37 cellular contexts compared by ENCODE assay signal in genomic region chrX:24198101-24198500, GRCh38.
"Had no signal": no experiment of that assay in that cellular context is flagged by ENCODE, and none has a peak within 500 bp of the region (broad histone marks: within the 10 kb centered on the region; RNA-seq: fewer than 3 reads in every experiment).

No MANE protein-coding gene starts in this region.

- H3K4me3 Mint-ChIP-seq: activated B cell treated with CpG ODN at 0.5 μM for 24 hours; activated CD4-positive, alpha-beta memory T cell treated with anti-CD3 and anti-CD28 coated beads for 36 hours; activated CD4-positive, alpha-beta T cell treated with anti-CD3 and anti-CD28 coated beads, Interleukin-2, amount 10 ng/mL, durations not matched to agents 24 days and 14 days; activated CD8-positive, alpha-beta T cell treated with anti-CD3 and anti-CD28 coated beads for 36 hours; activated naive CD4-positive, alpha-beta T cell treated with anti-CD3 and anti-CD28 coated beads for 36 hours; activated naive CD8-positive, alpha-beta T cell treated with anti-CD3 and anti-CD28 coated beads for 36 hours; activated T-cell treated with anti-CD3 and anti-CD28 coated beads, Interleukin-2, amount 50 U/mL, for 4 hours; activated T-helper 1 cell treated with anti-CD3 and anti-CD28 coated beads, Interleukin-12 subunit alpha, Interleukin-12 subunit beta, Interleukin-2, Interleukin-4 antibody, amounts not matched to agents 30 ng/mL and 10 ng/mL and 1 ng/mL, durations not matched to agents 14 hours and 24 hours and 36 hours; T-helper 2 cell treated with Interferon-gamma antibody and Interleukin-4, amounts not matched to agents 5 μg/mL and 100 μg/mL, for 36 hours had no signal

- H3K36me3 ChIP-seq: adrenal gland, breast epithelium had no signal

- H3K4me1 ChIP-seq: breast epithelium had no signal

- FAIRE-seq: TTC549 had no signal

- H3K27me3 Mint-ChIP-seq: activated B cell treated with CpG ODN at 0.5 μM for 24 hours; activated CD4-positive, alpha-beta memory T cell treated with anti-CD3 and anti-CD28 coated beads for 36 hours; activated CD4-positive, alpha-beta T cell treated with anti-CD3 and anti-CD28 coated beads, Interleukin-2, amount 10 ng/mL, durations not matched to agents 24 days and 14 days; activated CD8-positive, alpha-beta T cell treated with anti-CD3 and anti-CD28 coated beads for 36 hours; activated naive CD8-positive, alpha-beta T cell treated with anti-CD3 and anti-CD28 coated beads for 36 hours; activated T-helper 17 cell treated with anti-CD3 and anti-CD28 coated beads, Interleukin-2, amount 50 U/mL, for 72 hours had no signal

- H3K27me3 ChIP-seq: adrenal gland, body of pancreas, brain microvascular endothelial cell, breast epithelium had no signal

- H3K4me3 ChIP-seq: adrenal gland, body of pancreas, breast epithelium had no signal

- H3K9me3 ChIP-seq: adrenal gland, body of pancreas, breast epithelium had no signal

- H3K27ac Mint-ChIP-seq: activated B cell treated with CpG ODN at 0.5 μM for 24 hours; activated CD4-positive, alpha-beta memory T cell treated with anti-CD3 and anti-CD28 coated beads for 36 hours; activated CD4-positive, alpha-beta T cell treated with anti-CD3 and anti-CD28 coated beads, Interleukin-2, amount 10 ng/mL, durations not matched to agents 24 days and 14 days; activated T-helper 1 cell treated with anti-CD3 and anti-CD28 coated beads, Interleukin-12 subunit alpha, Interleukin-12 subunit beta, Interleukin-2, Interleukin-4 antibody, amounts not matched to agents 30 ng/mL and 10 ng/mL and 1 ng/mL, durations not matched to agents 14 hours and 24 hours and 36 hours; T-helper 1 cell treated with Interleukin-12 subunit alpha and Interleukin-12 subunit beta and Interleukin-4 antibody, amounts not matched to agents 30 μg/mL and 1 μg/mL, for 36 hours had no signal

- DNase-seq: activated B cell treated with CpG ODN at 0.5 μM for 24 hours; activated CD4-positive, alpha-beta memory T cell treated with anti-CD3 and anti-CD28 coated beads for 36 hours; activated CD4-positive, alpha-beta T cell treated with anti-CD3 and anti-CD28 coated beads for 4 hours; activated CD4-positive, alpha-beta T cell treated with anti-CD3 and anti-CD28 coated beads, Interleukin-2, amount 10 ng/mL, durations not matched to agents 24 days and 14 days; activated CD4-positive, alpha-beta T cell treated with anti-CD3 and anti-CD28 coated beads, Interleukin-2, amount 50 U/mL, for 1 hour; activated CD4-positive, alpha-beta T cell treated with anti-CD3 and anti-CD28 coated beads, Interleukin-2, amount 50 U/mL, for 4 hours; activated CD4-positive, CD25-positive, alpha-beta regulatory T cell treated with anti-CD3 and anti-CD28 coated beads, Interleukin-2, amount 50 U/mL, for 72 hours; activated CD8-positive, alpha-beta memory T cell treated with anti-CD3 and anti-CD28 coated beads, Interleukin-2, amount 50 U/mL, for 4 hours; activated CD8-positive, alpha-beta T cell treated with anti-CD3 and anti-CD28 coated beads for 36 hours; activated effector memory CD4-positive, alpha-beta T cell treated with anti-CD3 and anti-CD28 coated beads, Interleukin-2, amount 50 U/mL, for 16 hours; activated gamma-delta T cell treated with Interleukin-2 at 50 U/mL for 16 hours; activated naive CD4-positive, alpha-beta T cell; activated naive CD4-positive, alpha-beta T cell treated with anti-CD3 and anti-CD28 coated beads for 36 hours; activated naive CD4-positive, alpha-beta T cell treated with anti-CD3 and anti-CD28 coated beads, Interleukin-2, amount 50 U/mL, for 16 hours; activated naive CD8-positive, alpha-beta T cell treated with anti-CD3 and anti-CD28 coated beads for 36 hours; activated T-cell treated with anti-CD3 and anti-CD28 coated beads for 4 hours; activated T-cell treated with anti-CD3 and anti-CD28 coated beads, Interleukin-2, amount 50 U/mL, for 1 hour; activated T-cell treated with anti-CD3 and anti-CD28 coated beads, Interleukin-2, amount 50 U/mL, for 4 hours; activated T-cell treated with anti-CD3 and anti-CD28 coated beads, Interleukin-2, amount 50 U/mL, for 72 hours; adrenal gland; amniotic stem cell; aorta; body of pancreas; brain microvascular endothelial cell; central memory CD4-positive, alpha-beta T cell; cerebellar nuclear complex; T-helper 1 cell; T-helper 2 cell; T-helper 9 cell had no signal

- H3K9me3 Mint-ChIP-seq: activated B cell treated with CpG ODN at 0.5 μM for 24 hours; activated CD4-positive, alpha-beta memory T cell treated with anti-CD3 and anti-CD28 coated beads for 36 hours; activated CD4-positive, alpha-beta T cell treated with anti-CD3 and anti-CD28 coated beads, Interleukin-2, amount 10 ng/mL, durations not matched to agents 24 days and 14 days; activated CD8-positive, alpha-beta T cell treated with anti-CD3 and anti-CD28 coated beads for 36 hours; activated naive CD4-positive, alpha-beta T cell treated with anti-CD3 and anti-CD28 coated beads for 36 hours; activated naive CD4-positive, alpha-beta T cell treated with anti-CD3 and anti-CD28 coated beads, Interleukin-2, amount 50 U/mL, for 72 hours; activated naive CD8-positive, alpha-beta T cell treated with anti-CD3 and anti-CD28 coated beads for 36 hours; activated T-cell treated with anti-CD3 and anti-CD28 coated beads, Interleukin-2, amount 50 U/mL, for 4 hours; activated T-cell treated with anti-CD3 and anti-CD28 coated beads, Interleukin-2, amount 50 U/mL, for 72 hours; activated T-helper 1 cell treated with anti-CD3 and anti-CD28 coated beads, Interleukin-12 subunit alpha, Interleukin-12 subunit beta, Interleukin-2, Interleukin-4 antibody, amounts not matched to agents 30 ng/mL and 10 ng/mL and 1 ng/mL, durations not matched to agents 14 hours and 24 hours and 36 hours; activated T-helper 17 cell treated with anti-CD3 and anti-CD28 coated beads, Interleukin-2, amount 50 U/mL, for 72 hours; T-helper 1 cell treated with Interleukin-12 subunit alpha and Interleukin-12 subunit beta and Interleukin-4 antibody, amounts not matched to agents 30 μg/mL and 1 μg/mL, for 36 hours; T-helper 2 cell treated with Interferon-gamma antibody and Interleukin-4, amounts not matched to agents 5 μg/mL and 100 μg/mL, for 36 hours had no signal

- H3K27ac ChIP-seq: adrenal gland, body of pancreas, brain microvascular endothelial cell, breast epithelium, VCaP had no signal

- ATAC-seq: activated CD8-positive, alpha-beta T cell treated with anti-CD3 and anti-CD28 coated beads for 36 hours; activated naive CD4-positive, alpha-beta T cell treated with anti-CD3 and anti-CD28 coated beads, Interleukin-2, amount 50 U/mL, for 72 hours; activated T-cell treated with anti-CD3 and anti-CD28 coated beads, Interleukin-2, amount 50 U/mL, for 4 hours; activated T-cell treated with anti-CD3 and anti-CD28 coated beads, Interleukin-2, amount 50 U/mL, for 72 hours; activated T-helper 17 cell treated with anti-CD3 and anti-CD28 coated beads, Interleukin-2, amount 50 U/mL, for 72 hours; body of pancreas had no signal
